ENCODE assay signal across 1 cellular context in the genomic region with DNA sequence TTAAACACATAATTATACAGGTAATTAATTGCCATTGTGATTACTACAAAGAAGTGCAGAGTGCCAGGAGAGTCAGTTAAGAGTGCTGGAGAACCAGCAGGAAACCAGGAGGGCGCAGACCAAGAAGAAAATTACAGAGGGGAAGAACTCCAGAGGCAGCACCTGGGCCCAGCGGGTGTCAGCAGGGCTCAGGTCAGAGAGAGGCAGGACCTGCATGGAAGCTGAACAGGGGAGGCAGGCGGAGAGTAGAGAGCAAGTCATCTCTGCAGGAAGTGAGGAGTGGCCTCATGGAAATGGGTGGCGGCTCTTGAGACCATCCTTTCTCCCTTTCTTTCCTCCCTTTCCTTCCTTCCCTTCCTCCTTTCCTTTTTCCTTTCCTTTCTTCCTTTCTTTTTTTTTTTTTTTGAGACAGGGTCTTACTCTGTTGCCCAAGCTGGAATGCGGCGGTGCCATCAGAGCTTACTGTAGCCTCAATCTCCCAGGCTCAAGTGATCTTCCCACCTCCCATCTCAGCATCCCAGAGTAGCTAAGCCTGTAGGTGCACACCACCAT.
TF ChIP-seq lines count a peak whose summit lies in the region.

No MANE protein-coding gene starts in this region.

TF ChIP-seq in GM23338, 12 proteins besides CTCF, POLR2A, EP300 and RAD21 (continued from another document):
- no peak for TF ChIP-seq ZNF462 (CRISPR knock-in tag; IDR thresholded peaks at IDR 0.05)
- no peak for TF ChIP-seq CREB1 (CRISPR knock-in tag; IDR thresholded peaks at IDR 0.05; ENCODE audit: low read depth)
- no peak for TF ChIP-seq JUNB (IDR thresholded peaks at IDR 0.05; ENCODE audit: unreplicated experiment)
